29 cellular contexts compared by ENCODE assay signal in the genomic region with DNA sequence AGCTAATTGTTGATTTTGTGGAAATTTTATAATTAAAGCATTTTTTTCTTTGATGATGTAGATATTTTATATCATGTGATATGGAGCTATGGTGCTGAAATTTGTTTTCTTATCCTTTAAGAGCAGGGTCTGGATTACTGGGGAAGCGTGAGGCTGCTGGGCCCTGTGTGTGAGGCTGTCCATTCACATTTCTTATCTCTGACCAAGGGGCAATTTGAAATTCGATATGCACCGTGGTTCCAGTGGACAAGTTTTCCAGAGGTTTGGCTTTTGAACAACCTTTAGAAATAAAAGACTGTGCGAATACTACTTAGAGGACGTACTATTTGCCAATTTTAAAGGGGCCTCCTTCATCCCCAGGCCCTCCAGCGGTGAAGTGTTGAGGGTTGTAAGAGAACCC.
"Had no signal": no experiment of that assay in that cellular context is flagged by ENCODE, and none has a peak within 500 bp of the region (broad histone marks: within the 10 kb centered on the region; RNA-seq: fewer than 3 reads in every experiment).

No MANE protein-coding gene starts in this region.

- FAIRE-seq: keratinocyte had no signal

- H3K9me3 Mint-ChIP-seq: dendritic cell treated with granulocyte-macrophage colony-stimulating factor and Interleukin-4, amounts not matched to agents 40 ng/mL and 50 ng/mL, for 4 days; endodermal cell; memory B cell; mesothelial cell of epicardium; naive B cell; natural killer cell treated with Interleukin-12 subunit alpha and Interleukin-12 subunit beta and Interleukin-15 and Interleukin-18, amount 100 ng/mL, for 72 hours; stimulated activated naive CD8-positive, alpha-beta T cell treated with anti-CD3 and anti-CD28 coated beads, Interleukin-15, amount 100 ng/mL, for 72 hours had no signal

- H3K9me3 ChIP-seq: colonic mucosa, gastrocnemius medialis, mucosa of descending colon, psoas muscle, suprapubic skin, transverse colon, upper lobe of right lung, uterus had no signal

- H3K27ac ChIP-seq: colonic mucosa, epithelial cell of prostate, gastrocnemius medialis, psoas muscle, suprapubic skin, transverse colon, upper lobe of right lung, uterus had no signal

- H3K27me3 ChIP-seq: colonic mucosa, gastrocnemius medialis, suprapubic skin, transverse colon, upper lobe of right lung, uterus had no signal

- ATAC-seq: esophagus mucosa; gastrocnemius medialis; left lobe of liver; mucosa of descending colon; natural killer cell treated with Interleukin-12 subunit alpha and Interleukin-12 subunit beta and Interleukin-15 and Interleukin-18, amount 100 ng/mL, for 72 hours; psoas muscle; right cardiac atrium; stimulated activated naive CD8-positive, alpha-beta T cell treated with anti-CD3 and anti-CD28 coated beads, Interleukin-15, amount 100 ng/mL, for 72 hours; upper lobe of right lung had no signal

- H3K4me3 Mint-ChIP-seq: dendritic cell treated with granulocyte-macrophage colony-stimulating factor and Interleukin-4, amounts not matched to agents 40 ng/mL and 50 ng/mL, for 4 days; endodermal cell; memory B cell; mesothelial cell of epicardium; natural killer cell treated with Interleukin-12 subunit alpha and Interleukin-12 subunit beta and Interleukin-15 and Interleukin-18, amount 100 ng/mL, for 72 hours; stimulated activated naive CD8-positive, alpha-beta T cell treated with anti-CD3 and anti-CD28 coated beads, Interleukin-15, amount 100 ng/mL, for 72 hours had no signal

- H3K36me3 ChIP-seq: colonic mucosa, uterus had no signal

- H3K27me3 Mint-ChIP-seq: dendritic cell treated with granulocyte-macrophage colony-stimulating factor and Interleukin-4, amounts not matched to agents 40 ng/mL and 50 ng/mL, for 4 days; memory B cell; naive B cell; natural killer cell treated with Interleukin-12 subunit alpha and Interleukin-12 subunit beta and Interleukin-15 and Interleukin-18, amount 100 ng/mL, for 72 hours; stimulated activated naive CD8-positive, alpha-beta T cell treated with anti-CD3 and anti-CD28 coated beads, Interleukin-15, amount 100 ng/mL, for 72 hours had no signal

- DNase-seq: colonic mucosa; effector CD8-positive, alpha-beta T cell; endodermal cell; foreskin fibroblast; gastrocnemius medialis; head of caudate nucleus; mucosa of descending colon; naive B cell; nucleus accumbens; psoas muscle; right cardiac atrium; small intestine; stimulated activated CD4-positive, alpha-beta T cell treated with anti-CD3 and anti-CD28 coated beads, Interleukin-15, amount 100 ng/mL, for 24 hours; stimulated activated CD4-positive, alpha-beta T cell treated with anti-CD3 and anti-CD28 coated beads, Interleukin-2, amount 100 ng/mL, for 48 hours; stimulated activated naive CD4-positive, alpha-beta T cell; stimulated activated naive CD8-positive, alpha-beta T cell treated with anti-CD3 and anti-CD28 coated beads, Interleukin-15, amount 100 ng/mL, for 72 hours; transverse colon; upper lobe of right lung; uterus had no signal

- H3K4me1 ChIP-seq: uterus had no signal

- H3K4me3 ChIP-seq: colonic mucosa, gastrocnemius medialis, lung, mucosa of descending colon, psoas muscle, suprapubic skin, transverse colon, upper lobe of right lung, uterus had no signal

- H3K27ac Mint-ChIP-seq: dendritic cell treated with granulocyte-macrophage colony-stimulating factor and Interleukin-4, amounts not matched to agents 40 ng/mL and 50 ng/mL, for 4 days; endodermal cell; memory B cell; natural killer cell treated with Interleukin-12 subunit alpha and Interleukin-12 subunit beta and Interleukin-15 and Interleukin-18, amount 100 ng/mL, for 72 hours; stimulated activated naive CD8-positive, alpha-beta T cell treated with anti-CD3 and anti-CD28 coated beads, Interleukin-15, amount 100 ng/mL, for 72 hours had no signal
